In genomic region chr17:28704219-28704858, GRCh38 we compare ENCODE assay signal across 27 cellular contexts. TPM values are rescaled to one million over a fixed set of nuclear protein-coding genes. Genes with fewer than 3 reads are reported as not detected.
DNase-seq lines count a peak whose midpoint lies in the region; ATAC-seq, FAIRE-seq and TF ChIP-seq lines count a peak whose summit lies in the region.
"Had no signal": no experiment of that assay in that cellular context is flagged by ENCODE, and none has a peak within 500 bp of the region (broad histone marks: within the 10 kb centered on the region; RNA-seq: fewer than 3 reads in every experiment).

No MANE protein-coding gene starts in this region.

- H3K4me3 ChIP-seq in K562 (no peak overlapping the region), coronary artery (no peak overlapping the region), mammary epithelial cell (replicated peaks in 1 of 3; ENCODE audit: insufficient read depth in 1 of 3, low read depth in 2 of 3, low read length in 3 of 3) (no peak overlapping the region)
- H3K4me3 ChIP-seq: left ventricle myocardium inferior, MG63, pancreas, SK-N-MC, smooth muscle cell had no signal

- peak overlapping the region in 1 of 2 experiments; percentile 39; a peak in 2 of 4 replicates for H3K9ac ChIP-seq in K562 (ENCODE audit: insufficient read depth in 1 of 2, low read depth in 2 of 2, low read length in 2 of 2)
- H3K9ac ChIP-seq in mammary epithelial cell (ENCODE audit: insufficient read depth, low read length), result no peak overlapping the region

- no TSS peak for BruUV-seq in K562 (replicated peaks; lab: Mats Ljungman, UMichigan)
- BruUV-seq in mammary epithelial cell (replicated peaks; lab: Mats Ljungman, UMichigan), result no TSS peak

- WGBS in K562 (ENCODE audit: insufficient coverage, low coverage, missing lambda C conversion rate), result 92% methylated on average over 14 of the region's 14 CpGs
- WGBS in mammary epithelial cell (ENCODE audit: low coverage, missing lambda C conversion rate), result 96% methylated on average over 7 of the region's 14 CpGs

- no peaks in the 10 kb centered on the region for H3K4me1 Mint-ChIP-seq in stimulated activated naive CD8-positive, alpha-beta T cell treated with anti-CD3 and anti-CD28 coated beads, Interleukin-15, amount 100 ng/mL, for 72 hours
- H3K4me1 Mint-ChIP-seq in naive thymus-derived CD8-positive, alpha-beta T cell, result peaks cover 0 to 3% (median 1%) of the 10 kb centered on the region in 4 donors
- H3K4me1 Mint-ChIP-seq in natural killer cell treated with Interleukin-12 subunit alpha and Interleukin-12 subunit beta and Interleukin-15 and Interleukin-18, amount 100 ng/mL, for 72 hours (ENCODE audit: low read depth in 2 of 2), result peaks cover 0 to 5% of the 10 kb centered on the region in 2 donors
- H3K4me1 Mint-ChIP-seq: mesothelial cell of epicardium had no signal

- TF ChIP-seq CTCF in K562 (IDR thresholded peaks at IDR 0.05 in 2 of 3, conservative IDR thresholded peaks at IDR 0.05 in 1 of 3; ENCODE audit: insufficient read depth in 2 of 3, low read depth in 1 of 3, low read length in 3 of 3) (no peak), coronary artery (IDR thresholded peaks at IDR 0.05) (no peak), mammary epithelial cell (conservative IDR thresholded peaks at IDR 0.05 in 1 of 2, IDR thresholded peaks at IDR 0.05 in 1 of 2; ENCODE audit: extremely low read depth in 1 of 2, insufficient read depth in 1 of 2, low read depth in 1 of 2, low read length in 2 of 2) (no peak)

- H3K4me1 ChIP-seq in K562 (replicated peaks in 1 of 2; ENCODE audit: control insufficient read depth in 2 of 2, insufficient read depth in 2 of 2, low read length in 2 of 2) (peaks cover 2 to 10% of the 10 kb centered on the region in 2 experiments; a peak in 3 of 5 replicates), mammary epithelial cell (ENCODE audit: insufficient read depth, low read length) (no peaks in the 10 kb centered on the region)
- H3K4me1 ChIP-seq: left ventricle myocardium inferior, pancreas had no signal

- peaks cover 0 to 46% (median 0%) of the 10 kb centered on the region in 3 donors for H3K36me3 Mint-ChIP-seq in naive thymus-derived CD8-positive, alpha-beta T cell
- peaks cover 13% of the 10 kb centered on the region for H3K36me3 Mint-ChIP-seq in natural killer cell treated with Interleukin-12 subunit alpha and Interleukin-12 subunit beta and Interleukin-15 and Interleukin-18, amount 100 ng/mL, for 72 hours

- no peak for FAIRE-seq in K562 (lab: Jason Lieb, UNC)
- FAIRE-seq: D721Med, HTR-8/SVneo, pancreas had no signal

- CTCF ChIA-PET in K562 (lab: Yijun Ruan, JAX; ENCODE audit: low intra/inter-chr PET ratio), result no interaction called here
- CTCF ChIA-PET in mammary epithelial cell (lab: Charles Lee; ENCODE audit: low non-redundant PET), result no interaction called here

- TF ChIP-seq POLR2A in K562 (conservative IDR thresholded peaks at IDR 0.05), result no peak

- peak overlapping the region in 1 of 2 donors; percentile 3 for H3K27ac Mint-ChIP-seq in stimulated activated naive CD8-positive, alpha-beta T cell treated with anti-CD3 and anti-CD28 coated beads, Interleukin-15, amount 100 ng/mL, for 72 hours
- peak overlapping the region in 6 of 10 donors; percentile 12 to 83 (median 52) for H3K27ac Mint-ChIP-seq in naive thymus-derived CD8-positive, alpha-beta T cell
- H3K27ac Mint-ChIP-seq in natural killer cell treated with Interleukin-12 subunit alpha and Interleukin-12 subunit beta and Interleukin-15 and Interleukin-18, amount 100 ng/mL, for 72 hours, result peak overlapping the region in 1 of 2 donors; percentile 31
- H3K27ac Mint-ChIP-seq: dendritic cell treated with granulocyte-macrophage colony-stimulating factor and Interleukin-4, amounts not matched to agents 40 ng/mL and 50 ng/mL, for 4 days had no signal

- no peak for TF ChIP-seq EP300 in K562 (IDR thresholded peaks at IDR 0.05; ENCODE audit: low read length)

- H3K4me2 ChIP-seq in K562 (ENCODE audit: insufficient read depth, low read length), result no peak overlapping the region
- no peak overlapping the region for H3K4me2 ChIP-seq in mammary epithelial cell (ENCODE audit: insufficient read depth, low read depth, low read length)
- H3K4me2 ChIP-seq: smooth muscle cell had no signal

- H3K9me3 ChIP-seq in K562 (replicated peaks; ENCODE audit: control insufficient read depth, insufficient read depth, low read depth, low read length), result no peaks in the 10 kb centered on the region
- H3K9me3 ChIP-seq in mammary epithelial cell (replicated peaks; ENCODE audit: insufficient read depth, low read length), result no peaks in the 10 kb centered on the region
- H3K9me3 ChIP-seq: left ventricle myocardium inferior, MG63, pancreas had no signal

- ATAC-seq in stimulated activated naive CD8-positive, alpha-beta T cell treated with anti-CD3 and anti-CD28 coated beads, Interleukin-15, amount 100 ng/mL, for 72 hours, result peak; percentile 11
- ATAC-seq in stimulated activated naive CD8-positive, alpha-beta T cell treated with anti-CD3 and anti-CD28 coated beads, Interleukin-15, Interleukin-2, amounts not matched to agents 100 U/mL and 50 U/mL, for 24 hours, result no peak
- no peak for ATAC-seq in K562
- ATAC-seq in naive thymus-derived CD8-positive, alpha-beta T cell, result no peak
- no peak for ATAC-seq in natural killer cell treated with Interleukin-12 subunit alpha and Interleukin-12 subunit beta and Interleukin-15 and Interleukin-18, amount 100 ng/mL, for 72 hours
- ATAC-seq: naive thymus-derived CD4-positive, alpha-beta T cell; pancreas had no signal

- no peaks in the 10 kb centered on the region for H3K27me3 ChIP-seq in K562 (ENCODE audit: control insufficient read depth in 2 of 2, insufficient read depth in 2 of 2, low read length in 2 of 2)
- H3K27me3 ChIP-seq in mammary epithelial cell (ENCODE audit: insufficient read depth, low read length), result no peaks in the 10 kb centered on the region
- H3K27me3 ChIP-seq: MG63, pancreas had no signal

- H3K27me3 Mint-ChIP-seq in stimulated activated naive CD8-positive, alpha-beta T cell treated with anti-CD3 and anti-CD28 coated beads, Interleukin-15, amount 100 ng/mL, for 72 hours, result no peaks in the 10 kb centered on the region
- H3K27me3 Mint-ChIP-seq in naive thymus-derived CD8-positive, alpha-beta T cell, result no peaks in the 10 kb centered on the region
- no peaks in the 10 kb centered on the region for H3K27me3 Mint-ChIP-seq in natural killer cell treated with Interleukin-12 subunit alpha and Interleukin-12 subunit beta and Interleukin-15 and Interleukin-18, amount 100 ng/mL, for 72 hours
- H3K27me3 Mint-ChIP-seq: dendritic cell treated with granulocyte-macrophage colony-stimulating factor and Interleukin-4, amounts not matched to agents 40 ng/mL and 50 ng/mL, for 4 days; naive thymus-derived CD4-positive, alpha-beta T cell; type B pancreatic cell had no signal

- TF ChIP-seq RAD21 in K562 (CRISPR knock-in tag; conservative IDR thresholded peaks at IDR 0.05 in 1 of 2, IDR thresholded peaks at IDR 0.05 in 1 of 2), result no peak

- POLR2A ChIA-PET in K562 (lab: Yijun Ruan, JAX), result interaction anchor here (0.6 to 4.0 kb wide), 12 partner anchors 9 to 67 kb away, joined by 3 to 27 read pairs (median 4); partner anchors contain the start of genes RPL23A, SDF2 and SUPT6H
- POLR2A ChIA-PET in naive thymus-derived CD8-positive, alpha-beta T cell (lab: Charles Lee), result no interaction called here

- H3K9me3 Mint-ChIP-seq in stimulated activated naive CD8-positive, alpha-beta T cell treated with anti-CD3 and anti-CD28 coated beads, Interleukin-15, amount 100 ng/mL, for 72 hours, result no peaks in the 10 kb centered on the region
- no peaks in the 10 kb centered on the region for H3K9me3 Mint-ChIP-seq in naive thymus-derived CD8-positive, alpha-beta T cell
- no peaks in the 10 kb centered on the region for H3K9me3 Mint-ChIP-seq in natural killer cell treated with Interleukin-12 subunit alpha and Interleukin-12 subunit beta and Interleukin-15 and Interleukin-18, amount 100 ng/mL, for 72 hours
- H3K9me3 Mint-ChIP-seq: dendritic cell treated with granulocyte-macrophage colony-stimulating factor and Interleukin-4, amounts not matched to agents 40 ng/mL and 50 ng/mL, for 4 days; mesothelial cell of epicardium; naive thymus-derived CD4-positive, alpha-beta T cell; type B pancreatic cell had no signal

- H3K4me3 Mint-ChIP-seq in stimulated activated naive CD8-positive, alpha-beta T cell treated with anti-CD3 and anti-CD28 coated beads, Interleukin-15, amount 100 ng/mL, for 72 hours, result no peak overlapping the region
- H3K4me3 Mint-ChIP-seq in naive thymus-derived CD8-positive, alpha-beta T cell, result no peak overlapping the region
- no peak overlapping the region for H3K4me3 Mint-ChIP-seq in natural killer cell treated with Interleukin-12 subunit alpha and Interleukin-12 subunit beta and Interleukin-15 and Interleukin-18, amount 100 ng/mL, for 72 hours
- H3K4me3 Mint-ChIP-seq: dendritic cell treated with granulocyte-macrophage colony-stimulating factor and Interleukin-4, amounts not matched to agents 40 ng/mL and 50 ng/mL, for 4 days; mesothelial cell of epicardium; naive thymus-derived CD4-positive, alpha-beta T cell; type B pancreatic cell had no signal

- no peaks in the 10 kb centered on the region for H3K9me1 ChIP-seq in K562 (ENCODE audit: control insufficient read depth, insufficient read depth, low read length)

- no peak for DNase-seq in stimulated activated naive CD8-positive, alpha-beta T cell treated with anti-CD3 and anti-CD28 coated beads, Interleukin-15, amount 100 ng/mL, for 72 hours
- DNase-seq in stimulated activated naive CD8-positive, alpha-beta T cell treated with anti-CD3 and anti-CD28 coated beads, Interleukin-15, Interleukin-2, amounts not matched to agents 100 U/mL and 50 U/mL, for 24 hours, result no peak
- DNase-seq in K562 (ENCODE audit: extremely low read depth in 1 of 4, low spot score in 3 of 4), result peak in 1 of 4 experiments; percentile 15
- DNase-seq in naive thymus-derived CD8-positive, alpha-beta T cell, result no peak
- no peak for DNase-seq in coronary artery (ENCODE audit: low spot score)
- no peak for DNase-seq in mammary epithelial cell
- DNase-seq in natural killer cell treated with Interleukin-12 subunit alpha and Interleukin-12 subunit beta and Interleukin-15 and Interleukin-18, amount 100 ng/mL, for 72 hours (ENCODE audit: low spot score), result no peak
- DNase-seq: activated CD4-positive, alpha-beta T cell treated with anti-CD3 and anti-CD28 coated beads for 48 hours; activated T-cell treated with anti-CD3 and anti-CD28 coated beads, Interleukin-2, amount 50 U/mL, for 48 hours; amygdala; KG1; left ventricle myocardium inferior; MG63; naive thymus-derived CD4-positive, alpha-beta T cell; NCI-H2081; NCI-H446; NCI-H82; stimulated activated CD4-positive, alpha-beta T cell treated with anti-CD3 and anti-CD28 coated beads, Interleukin-1b, Interleukin-23, amount 100 ng/mL, for 48 hours had no signal

- H3K27ac ChIP-seq in K562 (ENCODE audit: extremely low read depth, low read depth, low read length) (no peak overlapping the region), coronary artery (no peak overlapping the region), mammary epithelial cell (ENCODE audit: insufficient read depth, low read depth, low read length) (no peak overlapping the region)
- H3K27ac ChIP-seq: C4-2B, left ventricle myocardium inferior, pancreas, SK-N-MC had no signal

- H2AFZ ChIP-seq in K562 (ENCODE audit: low read depth, low read length) (no peak overlapping the region), mammary epithelial cell (ENCODE audit: low read depth, low read length) (no peak overlapping the region)

- H3K36me3 ChIP-seq in K562 (ENCODE audit: control insufficient read depth, insufficient read depth, low read length) (peaks cover 59% of the 10 kb centered on the region), mammary epithelial cell (ENCODE audit: insufficient read depth, low read length) (peaks cover 19% of the 10 kb centered on the region)

- intact Hi-C loops in K562 (cut with micrococcal nuclease) (no loop called here), mammary epithelial cell (cut with micrococcal nuclease) (no loop called here)

- in situ Hi-C loops in K562 (cut with MboI) (no loop called here), mammary epithelial cell (cut with MboI; ENCODE audit: low sequenced_read_pairs in 2 of 2) (no loop called here)

- dilution Hi-C loops in mammary epithelial cell (cut with HindIII; ENCODE audit: low sequenced_read_pairs), result loop anchor here (5.0 kb wide), 1 partner anchor 67 kb away; no protein-coding TSS in a partner anchor

- H3K79me2 ChIP-seq in K562 (ENCODE audit: control insufficient read depth, insufficient read depth, low read length) (no peaks in the 10 kb centered on the region), mammary epithelial cell (ENCODE audit: insufficient read depth, low read length) (no peaks in the 10 kb centered on the region)

- H4K20me1 ChIP-seq in K562 (replicated peaks; ENCODE audit: control insufficient read depth, insufficient read depth, low read length) (no peaks in the 10 kb centered on the region; the same call in 1 of the 2 replicates), mammary epithelial cell (ENCODE audit: insufficient read depth, low read length) (no peaks in the 10 kb centered on the region)

RNA-seq across cellular contexts. Expression of gene PROCA1, which starts 7.3 kb away (rescaled TPM):
- 25.9 and 39.2 TPM in 2 replicates for total RNA-seq in K562 (2011; cell fraction: chromatin; rRNA removed; ENCODE audit: low replicate concordance)
- total RNA-seq in K562 (2011; cell fraction: nucleolus; rRNA removed), result 26.1 and 28.0 TPM in 2 replicates
- total RNA-seq in K562 (2011; cell fraction: nucleoplasm; rRNA removed), result 25.2 and 29.9 TPM in 2 replicates
- 5.9 and 6.6 TPM in 2 replicates for total RNA-seq in K562 (2014; rRNA removed)
- total RNA-seq in K562 (2014; rRNA removed; fragmentation: Illumina TruSeq; extraction: Trizol), result 2.7 and 2.9 TPM in 2 replicates
- total RNA-seq in K562 (2015; rRNA removed; fragmentation: Illumina TruSeq; extraction: Trizol), result 4.7 and 5.4 TPM in 2 replicates
- total RNA-seq in K562 (2021), result 5.3 and 5.6 TPM in 2 replicates
- 7.0 and 7.3 TPM in 2 replicates for polyA plus RNA-seq in K562 (2011; rRNA removed)
- 5.1 and 6.1 TPM in 2 replicates for polyA plus RNA-seq in K562 (2011; cell fraction: cytosol; rRNA removed)
- 28.0 and 51.9 TPM in 2 replicates for polyA plus RNA-seq in K562 (2011; cell fraction: nucleus; rRNA removed)
- polyA plus RNA-seq in K562 (2012), result 5.9 and 11.2 TPM in 2 replicates
- polyA plus RNA-seq in K562 (2014; fragmentation: Illumina TruSeq; extraction: Trizol), result 5.4 and 6.7 TPM in 2 replicates
- polyA plus RNA-seq in K562 (2014; fragmentation: Nextera tagmentation; extraction: Ambion mirVana), result 1 to 10 TPM in 1 of 2 experiments, under 1 TPM in 1; 0.78 to 1.3 TPM
- polyA plus RNA-seq in K562 (2014; rRNA removed), result 13.1 and 16.2 TPM in 2 replicates
- polyA minus RNA-seq in K562 (2011; rRNA and poly(A)+ RNA removed), result 2.1 and 3.2 TPM in 2 replicates
- 1.0 and 3.0 TPM in 2 replicates for polyA minus RNA-seq in K562 (2011; cell fraction: cytosol; rRNA and poly(A)+ RNA removed)
- 5.7 and 7.2 TPM in 2 replicates for polyA minus RNA-seq in K562 (2011; cell fraction: nucleus; rRNA and poly(A)+ RNA removed)
- total RNA-seq in naive thymus-derived CD8-positive, alpha-beta T cell, result 10 to 100 TPM; 16.7 to 17.3 TPM
- 1 to 10 TPM in 1 of 3 donors, under 1 TPM in 2; 0.16 to 2.0 (median 0.20) TPM for polyA plus RNA-seq in naive thymus-derived CD8-positive, alpha-beta T cell
- 1 to 10 TPM in 1 of 2 donors, under 1 TPM in 1; 0.17 to 1.1 TPM for total RNA-seq in mammary epithelial cell
- polyA plus RNA-seq in mammary epithelial cell, result 0.82 TPM
- 7.0 TPM for polyA minus RNA-seq in mammary epithelial cell
- 1 to 10 TPM; 3.7 to 4.6 TPM for total RNA-seq in natural killer cell treated with Interleukin-12 subunit alpha and Interleukin-12 subunit beta and Interleukin-15 and Interleukin-18, amount 100 ng/mL, for 72 hours

RNA-seq across cellular contexts. Expression of gene RAB34, which starts 13.3 kb away (rescaled TPM):
- total RNA-seq in K562 (2011; cell fraction: chromatin; rRNA removed; ENCODE audit: low replicate concordance), result 3.0 and 5.4 TPM in 2 replicates
- 1.2 and 2.6 TPM in 2 replicates for total RNA-seq in K562 (2011; cell fraction: nucleolus; rRNA removed)
- total RNA-seq in K562 (2011; cell fraction: nucleoplasm; rRNA removed), result 2.2 and 3.7 TPM in 2 replicates
- total RNA-seq in K562 (2014; rRNA removed), result 0.37 and 3.8 TPM in 2 replicates
- total RNA-seq in K562 (2014; rRNA removed; fragmentation: Illumina TruSeq; extraction: Trizol), result 0.29 and 0.47 TPM in 2 replicates
- total RNA-seq in K562 (2015; rRNA removed; fragmentation: Illumina TruSeq; extraction: Trizol), result 0.18 and 0.26 TPM in 2 replicates
- 0.92 and 2.1 TPM in 2 replicates for total RNA-seq in K562 (2021)
- polyA plus RNA-seq in K562 (2011; rRNA removed), result 0.60 and 0.81 TPM in 2 replicates
- 0.45 and 0.53 TPM in 2 replicates for polyA plus RNA-seq in K562 (2011; cell fraction: cytosol; rRNA removed)
- 1.3 and 3.1 TPM in 2 replicates for polyA plus RNA-seq in K562 (2011; cell fraction: nucleus; rRNA removed)
- 0.10 and 0.36 TPM in 2 replicates for polyA plus RNA-seq in K562 (2012)
- polyA plus RNA-seq in K562 (2014; fragmentation: Illumina TruSeq; extraction: Trizol), result 0.19 TPM in 1 of 2 replicates, not detected in the other
- polyA plus RNA-seq in K562 (2014; fragmentation: Nextera tagmentation; extraction: Ambion mirVana), result under 1 TPM in 1 of 2 experiments, not detected in 1; 0.07 TPM
- polyA plus RNA-seq in K562 (2014; rRNA removed), result 0.44 and 1.0 TPM in 2 replicates
- not detected in 2 replicates for polyA minus RNA-seq in K562 (2011; rRNA and poly(A)+ RNA removed)
- polyA minus RNA-seq in K562 (2011; cell fraction: cytosol; rRNA and poly(A)+ RNA removed), result 3.1 TPM in 1 of 2 replicates, not detected in the other
- polyA minus RNA-seq in K562 (2011; cell fraction: nucleus; rRNA and poly(A)+ RNA removed), result 0.81 and 1.3 TPM in 2 replicates
- 1 to 10 TPM; 5.0 to 5.7 TPM for total RNA-seq in naive thymus-derived CD8-positive, alpha-beta T cell
- 10 to 100 TPM in 1 of 3 donors, 1 to 10 TPM in 2; 3.3 to 10.2 (median 7.7) TPM for polyA plus RNA-seq in naive thymus-derived CD8-positive, alpha-beta T cell
- total RNA-seq in mammary epithelial cell, result 10 to 100 TPM; 68.2 to 83.4 TPM
- 176 TPM for polyA plus RNA-seq in mammary epithelial cell
- 135 TPM for polyA minus RNA-seq in mammary epithelial cell
- total RNA-seq in natural killer cell treated with Interleukin-12 subunit alpha and Interleukin-12 subunit beta and Interleukin-15 and Interleukin-18, amount 100 ng/mL, for 72 hours, result 10 to 100 TPM in 1 of 2 donors, 1 to 10 TPM in 1; 8.5 to 25.7 TPM

RNA-seq across cellular contexts. Expression of gene RPL23A, which starts 15.4 kb away (rescaled TPM):
- total RNA-seq in K562 (2011; cell fraction: chromatin; rRNA removed; ENCODE audit: low replicate concordance), result 434 and 501 TPM in 2 replicates
- total RNA-seq in K562 (2011; cell fraction: nucleolus; rRNA removed), result 468 and 553 TPM in 2 replicates
- total RNA-seq in K562 (2011; cell fraction: nucleoplasm; rRNA removed), result 654 and 1,193 TPM in 2 replicates
- total RNA-seq in K562 (2014; rRNA removed), result 1,152 and 1,205 TPM in 2 replicates
- 2,395 and 2,469 TPM in 2 replicates for total RNA-seq in K562 (2014; rRNA removed; fragmentation: Illumina TruSeq; extraction: Trizol)
- 1,764 and 1,818 TPM in 2 replicates for total RNA-seq in K562 (2015; rRNA removed; fragmentation: Illumina TruSeq; extraction: Trizol)
- 2,532 and 2,839 TPM in 2 replicates for total RNA-seq in K562 (2021)
- 2,188 and 2,272 TPM in 2 replicates for polyA plus RNA-seq in K562 (2011; rRNA removed)
- polyA plus RNA-seq in K562 (2011; cell fraction: cytosol; rRNA removed), result 483 and 1,010 TPM in 2 replicates
- polyA plus RNA-seq in K562 (2011; cell fraction: nucleus; rRNA removed), result 376 and 671 TPM in 2 replicates
- polyA plus RNA-seq in K562 (2012), result 2,873 and 3,044 TPM in 2 replicates
- polyA plus RNA-seq in K562 (2014; fragmentation: Illumina TruSeq; extraction: Trizol), result 1,539 and 1,550 TPM in 2 replicates
- 1,000 to 10,000 TPM; 6,705 to 7,115 TPM for polyA plus RNA-seq in K562 (2014; fragmentation: Nextera tagmentation; extraction: Ambion mirVana)
- polyA plus RNA-seq in K562 (2014; rRNA removed), result 1,016 and 1,176 TPM in 2 replicates
- polyA minus RNA-seq in K562 (2011; rRNA and poly(A)+ RNA removed), result 3,418 and 5,037 TPM in 2 replicates
- polyA minus RNA-seq in K562 (2011; cell fraction: cytosol; rRNA and poly(A)+ RNA removed), result 735 and 1,003 TPM in 2 replicates
- 214 and 406 TPM in 2 replicates for polyA minus RNA-seq in K562 (2011; cell fraction: nucleus; rRNA and poly(A)+ RNA removed)
- 1,000 to 10,000 TPM; 3,189 to 3,253 TPM for total RNA-seq in naive thymus-derived CD8-positive, alpha-beta T cell
- polyA plus RNA-seq in naive thymus-derived CD8-positive, alpha-beta T cell, result 1,000 to 10,000 TPM; 6,432 to 6,679 (median 6,593) TPM
- 1,000 to 10,000 TPM in 1 of 2 donors, 100 to 1,000 TPM in 1; 335 to 1,232 TPM for total RNA-seq in mammary epithelial cell
- 685 TPM for polyA plus RNA-seq in mammary epithelial cell
- polyA minus RNA-seq in mammary epithelial cell, result 785 TPM
- 1,000 to 10,000 TPM; 1,264 to 1,439 TPM for total RNA-seq in natural killer cell treated with Interleukin-12 subunit alpha and Interleukin-12 subunit beta and Interleukin-15 and Interleukin-18, amount 100 ng/mL, for 72 hours

RNA-seq across cellular contexts. Expression of gene TLCD1, which starts 21.7 kb away (rescaled TPM):
- total RNA-seq in K562 (2011; cell fraction: chromatin; rRNA removed; ENCODE audit: low replicate concordance), result 34.1 and 67.7 TPM in 2 replicates
- total RNA-seq in K562 (2011; cell fraction: nucleolus; rRNA removed), result 59.7 and 73.9 TPM in 2 replicates
- total RNA-seq in K562 (2011; cell fraction: nucleoplasm; rRNA removed), result 47.7 and 50.0 TPM in 2 replicates
- total RNA-seq in K562 (2014; rRNA removed), result 15.8 and 26.0 TPM in 2 replicates
- total RNA-seq in K562 (2014; rRNA removed; fragmentation: Illumina TruSeq; extraction: Trizol), result 19.7 and 21.7 TPM in 2 replicates
- total RNA-seq in K562 (2015; rRNA removed; fragmentation: Illumina TruSeq; extraction: Trizol), result 15.7 and 18.1 TPM in 2 replicates
- total RNA-seq in K562 (2021), result 27.1 and 29.5 TPM in 2 replicates
- polyA plus RNA-seq in K562 (2011; rRNA removed), result 17.2 and 33.2 TPM in 2 replicates
- 28.5 and 69.2 TPM in 2 replicates for polyA plus RNA-seq in K562 (2011; cell fraction: cytosol; rRNA removed)
- polyA plus RNA-seq in K562 (2011; cell fraction: nucleus; rRNA removed), result 25.3 and 42.9 TPM in 2 replicates
- 14.3 and 27.8 TPM in 2 replicates for polyA plus RNA-seq in K562 (2012)
- polyA plus RNA-seq in K562 (2014; fragmentation: Illumina TruSeq; extraction: Trizol), result 34.2 and 37.7 TPM in 2 replicates
- 10 to 100 TPM in 1 of 2 experiments, 1 to 10 TPM in 1; 6.8 to 10.2 TPM for polyA plus RNA-seq in K562 (2014; fragmentation: Nextera tagmentation; extraction: Ambion mirVana)
- 25.0 and 34.7 TPM in 2 replicates for polyA plus RNA-seq in K562 (2014; rRNA removed)
- 15.8 and 41.3 TPM in 2 replicates for polyA minus RNA-seq in K562 (2011; rRNA and poly(A)+ RNA removed)
- 7.2 and 13.1 TPM in 2 replicates for polyA minus RNA-seq in K562 (2011; cell fraction: cytosol; rRNA and poly(A)+ RNA removed)
- polyA minus RNA-seq in K562 (2011; cell fraction: nucleus; rRNA and poly(A)+ RNA removed), result 32.4 and 42.9 TPM in 2 replicates
- under 1 TPM in 1 of 2 experiments, not detected in 1; 0.88 TPM for total RNA-seq in naive thymus-derived CD8-positive, alpha-beta T cell
- under 1 TPM in 1 of 3 donors, not detected in 2; 0.22 TPM for polyA plus RNA-seq in naive thymus-derived CD8-positive, alpha-beta T cell
- 10 to 100 TPM in 1 of 2 donors, 1 to 10 TPM in 1; 4.7 to 16.7 TPM for total RNA-seq in mammary epithelial cell
- 19.8 TPM for polyA plus RNA-seq in mammary epithelial cell
- polyA minus RNA-seq in mammary epithelial cell, result 10.1 TPM
- 1 to 10 TPM; 1.5 to 9.7 TPM for total RNA-seq in natural killer cell treated with Interleukin-12 subunit alpha and Interleukin-12 subunit beta and Interleukin-15 and Interleukin-18, amount 100 ng/mL, for 72 hours
- polyA plus RNA-seq: naive thymus-derived CD4-positive, alpha-beta T cell had no signal

RNA-seq across cellular contexts. Expression of gene NEK8, which starts 24.2 kb away (rescaled TPM):
- total RNA-seq in K562 (2011; cell fraction: chromatin; rRNA removed; ENCODE audit: low replicate concordance), result 53.1 and 144 TPM in 2 replicates
- 60.9 and 78.0 TPM in 2 replicates for total RNA-seq in K562 (2011; cell fraction: nucleolus; rRNA removed)
- total RNA-seq in K562 (2011; cell fraction: nucleoplasm; rRNA removed), result 42.5 and 50.3 TPM in 2 replicates
- total RNA-seq in K562 (2014; rRNA removed), result 4.6 and 5.8 TPM in 2 replicates
- total RNA-seq in K562 (2014; rRNA removed; fragmentation: Illumina TruSeq; extraction: Trizol), result 3.9 TPM in 2 replicates
- 3.6 and 4.5 TPM in 2 replicates for total RNA-seq in K562 (2015; rRNA removed; fragmentation: Illumina TruSeq; extraction: Trizol)
- 6.4 and 7.8 TPM in 2 replicates for total RNA-seq in K562 (2021)
- polyA plus RNA-seq in K562 (2011; rRNA removed), result 16.6 and 17.7 TPM in 2 replicates
- polyA plus RNA-seq in K562 (2011; cell fraction: cytosol; rRNA removed), result 11.0 and 15.6 TPM in 2 replicates
- polyA plus RNA-seq in K562 (2011; cell fraction: nucleus; rRNA removed), result 27.1 and 34.4 TPM in 2 replicates
- 5.1 and 5.5 TPM in 2 replicates for polyA plus RNA-seq in K562 (2012)
- 5.7 and 8.2 TPM in 2 replicates for polyA plus RNA-seq in K562 (2014; fragmentation: Illumina TruSeq; extraction: Trizol)
- polyA plus RNA-seq in K562 (2014; fragmentation: Nextera tagmentation; extraction: Ambion mirVana), result 1 to 10 TPM in 1 of 2 experiments, under 1 TPM in 1; 0.98 to 1.6 TPM
- 7.6 and 10.3 TPM in 2 replicates for polyA plus RNA-seq in K562 (2014; rRNA removed)
- polyA minus RNA-seq in K562 (2011; rRNA and poly(A)+ RNA removed), result 23.5 and 32.9 TPM in 2 replicates
- 9.6 and 10.3 TPM in 2 replicates for polyA minus RNA-seq in K562 (2011; cell fraction: cytosol; rRNA and poly(A)+ RNA removed)
- polyA minus RNA-seq in K562 (2011; cell fraction: nucleus; rRNA and poly(A)+ RNA removed), result 18.8 and 23.9 TPM in 2 replicates
- 10 to 100 TPM; 12.8 to 15.1 TPM for total RNA-seq in naive thymus-derived CD8-positive, alpha-beta T cell
- polyA plus RNA-seq in naive thymus-derived CD8-positive, alpha-beta T cell, result 1 to 10 TPM; 3.2 to 4.0 (median 3.4) TPM
- 1 to 10 TPM; 5.5 to 7.0 TPM for total RNA-seq in mammary epithelial cell
- 4.6 TPM for polyA plus RNA-seq in mammary epithelial cell
- 2.6 TPM for polyA minus RNA-seq in mammary epithelial cell
- 10 to 100 TPM in 1 of 2 donors, 1 to 10 TPM in 1; 3.2 to 10.2 TPM for total RNA-seq in natural killer cell treated with Interleukin-12 subunit alpha and Interleukin-12 subunit beta and Interleukin-15 and Interleukin-18, amount 100 ng/mL, for 72 hours
